Comparison of ENCODE assay signal across 20 cellular contexts in genomic region chr5:67619235-67619634, GRCh38.
A peak's percentile ranks its signal among the peaks of the same experiment; 100 is the strongest.
DNase-seq lines count a peak whose midpoint lies in the region; ATAC-seq, FAIRE-seq and TF ChIP-seq lines count a peak whose summit lies in the region.
"Had no signal": no experiment of that assay in that cellular context is flagged by ENCODE, and none has a peak within 500 bp of the region (broad histone marks: within the 10 kb centered on the region; RNA-seq: fewer than 3 reads in every experiment).

No MANE protein-coding gene starts in this region.

- no peak overlapping the region for H2BK120ac ChIP-seq in mesenchymal stem cell (ENCODE audit: low read depth, low read length)

- peak overlapping the region in 1 of 2 experiments; percentile 76 for H2BK12ac ChIP-seq in mesenchymal stem cell (ENCODE audit: low read length in 2 of 2)

- TF ChIP-seq POLR2A in A549 (IDR thresholded peaks at IDR 0.05; ENCODE audit: low read length), result no peak

- H4K8ac ChIP-seq in mesenchymal stem cell (ENCODE audit: low read length), result peak overlapping the region; percentile 62

- peaks cover under 1% of the 10 kb centered on the region for H3K27me3 Mint-ChIP-seq in activated T-helper 1 cell treated with anti-CD3 and anti-CD28 coated beads, Interleukin-12 subunit alpha, Interleukin-12 subunit beta, Interleukin-2, Interleukin-4 antibody, amounts not matched to agents 30 ng/mL and 10 ng/mL and 1 ng/mL, durations not matched to agents 14 hours and 24 hours and 36 hours (ENCODE audit: insufficient read depth)

- no peak overlapping the region for H3K4me3 Mint-ChIP-seq in activated T-helper 1 cell treated with anti-CD3 and anti-CD28 coated beads, Interleukin-12 subunit alpha, Interleukin-12 subunit beta, Interleukin-2, Interleukin-4 antibody, amounts not matched to agents 30 ng/mL and 10 ng/mL and 1 ng/mL, durations not matched to agents 14 hours and 24 hours and 36 hours

- H3K4me3 ChIP-seq in A549, result no peak overlapping the region
- no peak overlapping the region for H3K4me3 ChIP-seq in MM.1S (ENCODE audit: low read length)
- no peak overlapping the region for H3K4me3 ChIP-seq in choroid plexus epithelial cell (ENCODE audit: low read depth, low read length)
- H3K4me3 ChIP-seq in mesenchymal stem cell (ENCODE audit: insufficient read depth in 1 of 2, low read depth in 1 of 2, low read length in 2 of 2), result no peak overlapping the region
- H3K4me3 ChIP-seq: Peyer's patch had no signal

- H3K9me2 ChIP-seq in MM.1S (replicated peaks; ENCODE audit: insufficient read depth, low read length), result no peaks in the 10 kb centered on the region

- no peaks in the 10 kb centered on the region for H4K20me1 ChIP-seq in MM.1S (ENCODE audit: insufficient read depth, low read length)

- no peaks in the 10 kb centered on the region for H3K36me3 Mint-ChIP-seq in activated T-helper 1 cell treated with anti-CD3 and anti-CD28 coated beads, Interleukin-12 subunit alpha, Interleukin-12 subunit beta, Interleukin-2, Interleukin-4 antibody, amounts not matched to agents 30 ng/mL and 10 ng/mL and 1 ng/mL, durations not matched to agents 14 hours and 24 hours and 36 hours (ENCODE audit: low read depth)

- H3K27ac ChIP-seq in A549 (no peak overlapping the region), MM.1S (ENCODE audit: low read length) (no peak overlapping the region), mesenchymal stem cell (ENCODE audit: low read length, poor library complexity, severe bottlenecking) (no peak overlapping the region)
- H3K27ac ChIP-seq: Peyer's patch had no signal

- CTCF ChIA-PET in A549 (lab: Yijun Ruan, JAX), result no interaction called here

- no peak overlapping the region for H3K14ac ChIP-seq in mesenchymal stem cell (ENCODE audit: low read length in 2 of 2)

- H3K9ac ChIP-seq in MM.1S (ENCODE audit: low read length) (no peak overlapping the region), mesenchymal stem cell (ENCODE audit: low read length) (no peak overlapping the region)

- no peaks in the 10 kb centered on the region for H3K4me1 ChIP-seq in A549
- H3K4me1 ChIP-seq in MM.1S (ENCODE audit: low read length), result peaks cover 19% of the 10 kb centered on the region
- no peaks in the 10 kb centered on the region for H3K4me1 ChIP-seq in mesenchymal stem cell (ENCODE audit: control insufficient read depth, insufficient read depth, low read depth, low read length)
- H3K4me1 ChIP-seq: Peyer's patch had no signal

- H3K79me1 ChIP-seq in mesenchymal stem cell (replicated peaks; ENCODE audit: low read length, poor library complexity, severe bottlenecking), result no peaks in the 10 kb centered on the region

- H3K27ac Mint-ChIP-seq in activated T-helper 1 cell treated with anti-CD3 and anti-CD28 coated beads, Interleukin-12 subunit alpha, Interleukin-12 subunit beta, Interleukin-2, Interleukin-4 antibody, amounts not matched to agents 30 ng/mL and 10 ng/mL and 1 ng/mL, durations not matched to agents 14 hours and 24 hours and 36 hours, result no peak overlapping the region

- POLR2A ChIA-PET in A549 (lab: Yijun Ruan, JAX), result no interaction called here

- TF ChIP-seq RAD21 in A549 (conservative IDR thresholded peaks at IDR 0.05 in 1 of 2, IDR thresholded peaks at IDR 0.05 in 1 of 2), result no peak

- no peaks in the 10 kb centered on the region for H3K79me2 ChIP-seq in MM.1S (ENCODE audit: low read length)

- ATAC-seq in A549 (no peak), GM21737 (IDR thresholded peaks at IDR 0.05; ENCODE audit: unreplicated experiment) (no peak)

- H3F3A ChIP-seq in MM.1S (ENCODE audit: insufficient read depth, low read length), result peaks cover 15% of the 10 kb centered on the region; the same call in 1 of the 2 replicates

- H3K9me3 ChIP-seq in A549, result no peaks in the 10 kb centered on the region
- no peaks in the 10 kb centered on the region for H3K9me3 ChIP-seq in MM.1S (replicated peaks; ENCODE audit: insufficient read depth, low read length)
- H3K9me3 ChIP-seq in mesenchymal stem cell (ENCODE audit: control insufficient read depth, low read length), result no peaks in the 10 kb centered on the region
- H3K9me3 ChIP-seq: Peyer's patch had no signal

- DNase-seq in A549 (ENCODE audit: low read depth in 1 of 2, low spot score in 1 of 2) (no peak), MM.1S (no peak), choroid plexus epithelial cell (ENCODE audit: low read depth) (peak; percentile 40), mesenchymal stem cell (no peak), AG08396 (ENCODE audit: low spot score) (no peak), NCI-H187 (lab: John Stamatoyannopoulos, UW) (no peak)
- DNase-seq in activated T-helper 1 cell treated with anti-CD3 and anti-CD28 coated beads, Interleukin-12 subunit alpha, Interleukin-12 subunit beta, Interleukin-2, Interleukin-4 antibody, amounts not matched to agents 30 ng/mL and 10 ng/mL and 1 ng/mL, durations not matched to agents 14 hours and 24 hours and 36 hours (ENCODE audit: low spot score), result no peak
- DNase-seq: C1 segment of cervical spinal cord; DMS79 treated with DMSO at 0.1 percent for 48 hours; KG1; NCI-H1048; NCI-H1436 treated with DMSO at 0.1 percent for 48 hours; NCI-H2081; NCI-H2171 treated with DMSO at 0.1 percent for 48 hours; NCI-H748 treated with DMSO at 0.1 percent for 48 hours; NK-92 treated with Interleukin-12 subunit alpha and Interleukin-12 subunit beta, amount 100 ng/mL, for 24 hours; Peyer's patch; Right ventricle myocardium superior had no signal

- no peak overlapping the region for H2AFZ ChIP-seq in MM.1S (ENCODE audit: low read length)
- H2AFZ ChIP-seq in mesenchymal stem cell (ENCODE audit: low read depth, low read length), result no peak overlapping the region

- no peak overlapping the region for H3K23ac ChIP-seq in mesenchymal stem cell (ENCODE audit: low read length in 2 of 2)

- H3K27me3 ChIP-seq in MM.1S (replicated peaks; ENCODE audit: insufficient read depth, low read length) (no peaks in the 10 kb centered on the region), mesenchymal stem cell (ENCODE audit: control insufficient read depth in 1 of 2, insufficient read depth in 1 of 2, low read length in 2 of 2) (peaks cover 0 to 3% of the 10 kb centered on the region in 2 experiments)
- H3K27me3 ChIP-seq: Peyer's patch had no signal

- no peak overlapping the region for H3K4ac ChIP-seq in mesenchymal stem cell (ENCODE audit: low read depth in 1 of 2, low read length in 2 of 2)

- no peak overlapping the region for H2AK5ac ChIP-seq in mesenchymal stem cell (ENCODE audit: low read length, severe bottlenecking)

- FAIRE-seq in A549 (lab: Jason Lieb, UNC), result no peak
- FAIRE-seq: D721Med had no signal

- no peak for TF ChIP-seq CTCF in A549 (IDR thresholded peaks at IDR 0.05)
- TF ChIP-seq CTCF in MM.1S (IDR thresholded peaks at IDR 0.05; ENCODE audit: low read length), result no peak
- TF ChIP-seq CTCF in choroid plexus epithelial cell (conservative IDR thresholded peaks at IDR 0.05; ENCODE audit: low read depth, low read length), result no peak

- H2BK15ac ChIP-seq in mesenchymal stem cell (ENCODE audit: low read depth, poor library complexity, severe bottlenecking), result no peak overlapping the region

- H4K91ac ChIP-seq in mesenchymal stem cell (ENCODE audit: low read length), result no peak overlapping the region

- no peak overlapping the region for H3K18ac ChIP-seq in mesenchymal stem cell (ENCODE audit: low read depth in 1 of 2, low read length in 2 of 2)

- intact Hi-C loops in activated T-helper 1 cell treated with anti-CD3 and anti-CD28 coated beads, Interleukin-12 subunit alpha, Interleukin-12 subunit beta, Interleukin-2, Interleukin-4 antibody, amounts not matched to agents 30 ng/mL and 10 ng/mL and 1 ng/mL, durations not matched to agents 14 hours and 24 hours and 36 hours (cut with micrococcal nuclease), result no loop called here

- no peak overlapping the region for H2BK5ac ChIP-seq in mesenchymal stem cell (ENCODE audit: low read depth, low read length, poor library complexity, severe bottlenecking)

- H3K36me3 ChIP-seq in MM.1S (replicated peaks; ENCODE audit: insufficient read depth, low read length) (no peaks in the 10 kb centered on the region), mesenchymal stem cell (ENCODE audit: control insufficient read depth in 1 of 2, insufficient read depth in 2 of 2, low read depth in 1 of 2, low read length in 2 of 2) (no peaks in the 10 kb centered on the region)
- H3K36me3 ChIP-seq: Peyer's patch had no signal

- H3K4me2 ChIP-seq in A549, result no peak overlapping the region
- peak overlapping the region; percentile 45; the same call in 1 of the 2 replicates for H3K4me2 ChIP-seq in MM.1S (ENCODE audit: low read depth, low read length)
- no peak overlapping the region for H3K4me2 ChIP-seq in mesenchymal stem cell (ENCODE audit: low read length, poor library complexity, severe bottlenecking)

- no peaks in the 10 kb centered on the region for H3K4me1 Mint-ChIP-seq in activated T-helper 1 cell treated with anti-CD3 and anti-CD28 coated beads, Interleukin-12 subunit alpha, Interleukin-12 subunit beta, Interleukin-2, Interleukin-4 antibody, amounts not matched to agents 30 ng/mL and 10 ng/mL and 1 ng/mL, durations not matched to agents 14 hours and 24 hours and 36 hours (ENCODE audit: low read depth)

- no peaks in the 10 kb centered on the region for H3K9me3 Mint-ChIP-seq in activated T-helper 1 cell treated with anti-CD3 and anti-CD28 coated beads, Interleukin-12 subunit alpha, Interleukin-12 subunit beta, Interleukin-2, Interleukin-4 antibody, amounts not matched to agents 30 ng/mL and 10 ng/mL and 1 ng/mL, durations not matched to agents 14 hours and 24 hours and 36 hours

- no peak for TF ChIP-seq EP300 in A549 (IDR thresholded peaks at IDR 0.05)

TF ChIP-seq in A549, 52 proteins besides CTCF, POLR2A, EP300 and RAD21:
- no peak for TF ChIP-seq EHMT2 (IDR thresholded peaks at IDR 0.05; ENCODE audit: low read depth)
- TF ChIP-seq, protein P1, sequence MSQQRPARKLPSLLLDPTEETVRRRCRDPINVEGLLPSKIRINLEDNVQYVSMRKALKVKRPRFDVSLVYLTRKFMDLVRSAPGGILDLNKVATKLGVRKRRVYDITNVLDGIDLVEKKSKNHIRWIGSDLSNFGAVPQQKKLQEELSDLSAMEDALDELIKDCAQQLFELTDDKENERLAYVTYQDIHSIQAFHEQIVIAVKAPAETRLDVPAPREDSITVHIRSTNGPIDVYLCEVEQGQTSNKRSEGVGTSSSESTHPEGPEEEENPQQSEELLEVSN (IDR thresholded peaks at IDR 0.05; ENCODE audit: borderline replicate concordance, low read depth), result no peak
- peak; percentile 18 for TF ChIP-seq MAFK (IDR thresholded peaks at IDR 0.05; ENCODE audit: partially characterized antibody)
